In genomic region chr5:125719681-125720676, GRCh38 we compare ENCODE assay signal across 1 cellular context.
A peak's percentile ranks its signal among the peaks of the same experiment; 100 is the strongest.
TF ChIP-seq lines count a peak whose summit lies in the region.

No MANE protein-coding gene starts in this region.

TF ChIP-seq in HepG2, 621 proteins besides CTCF, POLR2A, EP300 and RAD21 (continued from another document and continues in another):
- TF ChIP-seq, protein P1, sequence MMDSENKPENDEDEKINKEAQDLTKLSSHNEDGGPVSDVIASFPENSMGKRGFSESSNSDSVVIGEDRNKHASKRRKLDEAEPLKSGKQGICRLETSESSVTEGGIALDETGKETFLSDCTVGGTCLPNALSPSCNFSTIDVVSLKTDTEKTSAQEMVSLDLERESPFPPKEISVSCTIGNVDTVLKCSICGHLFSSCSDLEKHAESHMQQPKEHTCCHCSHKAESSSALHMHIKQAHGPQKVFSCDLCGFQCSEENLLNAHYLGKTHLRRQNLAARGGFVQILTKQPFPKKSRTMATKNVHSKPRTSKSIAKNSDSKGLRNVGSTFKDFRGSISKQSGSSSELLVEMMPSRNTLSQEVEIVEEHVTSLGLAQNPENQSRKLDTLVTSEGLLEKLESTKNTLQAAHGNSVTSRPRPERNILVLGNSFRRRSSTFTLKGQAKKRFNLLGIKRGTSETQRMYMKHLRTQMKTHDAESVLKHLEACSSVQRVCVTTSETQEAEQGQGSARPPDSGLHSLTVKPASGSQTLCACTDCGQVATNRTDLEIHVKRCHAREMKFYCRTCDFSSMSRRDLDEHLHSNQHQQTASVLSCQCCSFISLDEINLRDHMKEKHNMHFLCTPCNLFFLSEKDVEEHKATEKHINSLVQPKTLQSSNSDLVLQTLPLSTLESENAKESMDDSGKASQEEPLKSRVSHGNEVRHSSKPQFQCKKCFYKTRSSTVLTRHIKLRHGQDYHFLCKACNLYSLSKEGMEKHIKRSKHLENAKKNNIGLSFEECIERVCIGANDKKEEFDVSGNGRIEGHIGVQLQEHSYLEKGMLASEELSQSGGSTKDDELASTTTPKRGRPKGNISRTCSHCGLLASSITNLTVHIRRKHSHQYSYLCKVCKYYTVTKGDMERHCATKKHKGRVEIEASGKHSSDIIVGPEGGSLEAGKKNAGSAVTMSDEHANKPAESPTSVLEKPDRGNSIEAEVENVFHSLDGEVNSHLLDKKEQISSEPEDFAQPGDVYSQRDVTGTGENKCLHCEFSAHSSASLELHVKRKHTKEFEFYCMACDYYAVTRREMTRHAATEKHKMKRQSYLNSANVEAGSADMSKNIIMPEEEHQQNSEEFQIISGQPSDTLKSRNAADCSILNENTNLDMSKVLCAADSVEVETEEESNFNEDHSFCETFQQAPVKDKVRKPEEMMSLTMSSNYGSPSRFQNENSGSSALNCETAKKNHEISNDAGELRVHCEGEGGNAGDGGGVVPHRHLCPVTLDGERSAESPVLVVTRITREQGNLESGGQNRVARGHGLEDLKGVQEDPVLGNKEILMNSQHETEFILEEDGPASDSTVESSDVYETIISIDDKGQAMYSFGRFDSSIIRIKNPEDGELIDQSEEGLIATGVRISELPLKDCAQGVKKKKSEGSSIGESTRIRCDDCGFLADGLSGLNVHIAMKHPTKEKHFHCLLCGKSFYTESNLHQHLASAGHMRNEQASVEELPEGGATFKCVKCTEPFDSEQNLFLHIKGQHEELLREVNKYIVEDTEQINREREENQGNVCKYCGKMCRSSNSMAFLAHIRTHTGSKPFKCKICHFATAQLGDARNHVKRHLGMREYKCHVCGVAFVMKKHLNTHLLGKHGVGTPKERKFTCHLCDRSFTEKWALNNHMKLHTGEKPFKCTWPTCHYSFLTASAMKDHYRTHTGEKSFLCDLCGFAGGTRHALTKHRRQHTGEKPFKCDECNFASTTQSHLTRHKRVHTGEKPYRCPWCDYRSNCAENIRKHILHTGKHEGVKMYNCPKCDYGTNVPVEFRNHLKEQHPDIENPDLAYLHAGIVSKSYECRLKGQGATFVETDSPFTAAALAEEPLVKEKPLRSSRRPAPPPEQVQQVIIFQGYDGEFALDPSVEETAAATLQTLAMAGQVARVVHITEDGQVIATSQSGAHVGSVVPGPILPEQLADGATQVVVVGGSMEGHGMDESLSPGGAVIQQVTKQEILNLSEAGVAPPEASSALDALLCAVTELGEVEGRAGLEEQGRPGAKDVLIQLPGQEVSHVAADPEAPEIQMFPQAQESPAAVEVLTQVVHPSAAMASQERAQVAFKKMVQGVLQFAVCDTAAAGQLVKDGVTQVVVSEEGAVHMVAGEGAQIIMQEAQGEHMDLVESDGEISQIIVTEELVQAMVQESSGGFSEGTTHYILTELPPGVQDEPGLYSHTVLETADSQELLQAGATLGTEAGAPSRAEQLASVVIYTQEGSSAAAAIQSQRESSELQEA (CRISPR knock-in tag; IDR thresholded peaks at IDR 0.05; ENCODE audit: not compliant biosample characterization): no peak
- TF ChIP-seq PITX1 (CRISPR knock-in tag; IDR thresholded peaks at IDR 0.05) (peak; percentile 65; the same call in 1 of the 2 replicates), MIER2 (CRISPR knock-in tag; IDR thresholded peaks at IDR 0.05) (0 out of 2 replicates have a peak, but pooled peaks have one; percentile 28), DR1 (CRISPR knock-in tag; IDR thresholded peaks at IDR 0.05) (no peak), ZNF235 (CRISPR knock-in tag; IDR thresholded peaks at IDR 0.05; ENCODE audit: borderline replicate concordance) (no peak), ONECUT2 (CRISPR knock-in tag; IDR thresholded peaks at IDR 0.05) (peak; percentile 64; the same call in 1 of the 2 replicates), NCOA2 (CRISPR knock-in tag; IDR thresholded peaks at IDR 0.05) (peak; percentile 87), TCF7 (IDR thresholded peaks at IDR 0.05; ENCODE audit: low read depth) (0 out of 2 replicates have a peak, but pooled peaks have one; percentile 36), FOXJ3 (CRISPR knock-in tag; IDR thresholded peaks at IDR 0.05; ENCODE audit: borderline replicate concordance) (peak; percentile 84), SIN3A (IDR thresholded peaks at IDR 0.05; ENCODE audit: borderline replicate concordance, low read depth, low read length) (no peak), ZNF720 (CRISPR knock-in tag; IDR thresholded peaks at IDR 0.05) (no peak), ZNF766 (CRISPR knock-in tag; IDR thresholded peaks at IDR 0.05; ENCODE audit: borderline replicate concordance) (0 out of 2 replicates have a peak, but pooled peaks have one; percentile 48), AHDC1 (CRISPR knock-in tag; IDR thresholded peaks at IDR 0.05; ENCODE audit: borderline replicate concordance) (peak; percentile 93; the same call in 1 of the 2 replicates), ZBTB46 (CRISPR knock-in tag; IDR thresholded peaks at IDR 0.05; ENCODE audit: borderline replicate concordance) (no peak), CEBPB (IDR thresholded peaks at IDR 0.05; ENCODE audit: borderline replicate concordance, low read depth, low read length) (no peak), BRCA1 (CRISPR knock-in tag; IDR thresholded peaks at IDR 0.05) (peak; percentile 70; the same call in 1 of the 2 replicates), JUND (CRISPR knock-in tag; IDR thresholded peaks at IDR 0.05) (no peak), SETDB1 (CRISPR knock-in tag; IDR thresholded peaks at IDR 0.05; ENCODE audit: borderline replicate concordance) (no peak), ELF3 (CRISPR knock-in tag; IDR thresholded peaks at IDR 0.05) (peak; percentile 74; the same call in 1 of the 2 replicates), CHD4 (IDR thresholded peaks at IDR 0.05; ENCODE audit: borderline replicate concordance, low read length) (no peak; the same call in 1 of the 2 replicates), MBNL3 (CRISPR knock-in tag; conservative IDR thresholded peaks at IDR 0.05) (no peak), ZMYM2 (CRISPR knock-in tag; IDR thresholded peaks at IDR 0.05) (no peak), FOSL1 (CRISPR knock-in tag; IDR thresholded peaks at IDR 0.05; ENCODE audit: borderline replicate concordance) (peak; percentile 41; the same call in 1 of the 2 replicates), SP5 (CRISPR knock-in tag; IDR thresholded peaks at IDR 0.05; ENCODE audit: borderline replicate concordance, low read depth) (peak; percentile 36; the same call in 1 of the 2 replicates), CBFB (CRISPR knock-in tag; IDR thresholded peaks at IDR 0.05) (0 out of 2 replicates have a peak, but pooled peaks have one; percentile 38), FOXP1 (IDR thresholded peaks at IDR 0.05) (no peak), FOXP1 (CRISPR knock-in tag; IDR thresholded peaks at IDR 0.05) (peak; percentile 62), ZSCAN30 (CRISPR knock-in tag; IDR thresholded peaks at IDR 0.05) (no peak), KDM6A (CRISPR knock-in tag; IDR thresholded peaks at IDR 0.05; ENCODE audit: low read depth) (peak; percentile 86), HOXA5 (CRISPR knock-in tag; IDR thresholded peaks at IDR 0.05) (peak; percentile 72; the same call in 1 of the 2 replicates), HOXA3 (CRISPR knock-in tag; IDR thresholded peaks at IDR 0.05) (peak; percentile 46; the same call in 1 of the 2 replicates), U2AF2 (IDR thresholded peaks at IDR 0.05; ENCODE audit: low read depth, low read length) (no peak), SATB2 (CRISPR knock-in tag; IDR thresholded peaks at IDR 0.05) (no peak), ZNF24 (IDR thresholded peaks at IDR 0.05) (no peak), ZNF232 (CRISPR knock-in tag; IDR thresholded peaks at IDR 0.05; ENCODE audit: borderline replicate concordance) (no peak; the same call in 1 of the 2 replicates), SRSF4 (IDR thresholded peaks at IDR 0.05; ENCODE audit: low read depth, low read length, poor library complexity, severe bottlenecking) (no peak)
- TF ChIP-seq, protein P2, sequence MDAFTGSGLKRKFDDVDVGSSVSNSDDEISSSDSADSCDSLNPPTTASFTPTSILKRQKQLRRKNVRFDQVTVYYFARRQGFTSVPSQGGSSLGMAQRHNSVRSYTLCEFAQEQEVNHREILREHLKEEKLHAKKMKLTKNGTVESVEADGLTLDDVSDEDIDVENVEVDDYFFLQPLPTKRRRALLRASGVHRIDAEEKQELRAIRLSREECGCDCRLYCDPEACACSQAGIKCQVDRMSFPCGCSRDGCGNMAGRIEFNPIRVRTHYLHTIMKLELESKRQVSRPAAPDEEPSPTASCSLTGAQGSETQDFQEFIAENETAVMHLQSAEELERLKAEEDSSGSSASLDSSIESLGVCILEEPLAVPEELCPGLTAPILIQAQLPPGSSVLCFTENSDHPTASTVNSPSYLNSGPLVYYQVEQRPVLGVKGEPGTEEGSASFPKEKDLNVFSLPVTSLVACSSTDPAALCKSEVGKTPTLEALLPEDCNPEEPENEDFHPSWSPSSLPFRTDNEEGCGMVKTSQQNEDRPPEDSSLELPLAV (CRISPR knock-in tag; conservative IDR thresholded peaks at IDR 0.05; ENCODE audit: low read depth): no peak
- TF ChIP-seq, protein P3, sequence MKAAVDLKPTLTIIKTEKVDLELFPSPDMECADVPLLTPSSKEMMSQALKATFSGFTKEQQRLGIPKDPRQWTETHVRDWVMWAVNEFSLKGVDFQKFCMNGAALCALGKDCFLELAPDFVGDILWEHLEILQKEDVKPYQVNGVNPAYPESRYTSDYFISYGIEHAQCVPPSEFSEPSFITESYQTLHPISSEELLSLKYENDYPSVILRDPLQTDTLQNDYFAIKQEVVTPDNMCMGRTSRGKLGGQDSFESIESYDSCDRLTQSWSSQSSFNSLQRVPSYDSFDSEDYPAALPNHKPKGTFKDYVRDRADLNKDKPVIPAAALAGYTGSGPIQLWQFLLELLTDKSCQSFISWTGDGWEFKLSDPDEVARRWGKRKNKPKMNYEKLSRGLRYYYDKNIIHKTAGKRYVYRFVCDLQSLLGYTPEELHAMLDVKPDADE (CRISPR knock-in tag; IDR thresholded peaks at IDR 0.05): no peak
- TF ChIP-seq, protein P4, sequence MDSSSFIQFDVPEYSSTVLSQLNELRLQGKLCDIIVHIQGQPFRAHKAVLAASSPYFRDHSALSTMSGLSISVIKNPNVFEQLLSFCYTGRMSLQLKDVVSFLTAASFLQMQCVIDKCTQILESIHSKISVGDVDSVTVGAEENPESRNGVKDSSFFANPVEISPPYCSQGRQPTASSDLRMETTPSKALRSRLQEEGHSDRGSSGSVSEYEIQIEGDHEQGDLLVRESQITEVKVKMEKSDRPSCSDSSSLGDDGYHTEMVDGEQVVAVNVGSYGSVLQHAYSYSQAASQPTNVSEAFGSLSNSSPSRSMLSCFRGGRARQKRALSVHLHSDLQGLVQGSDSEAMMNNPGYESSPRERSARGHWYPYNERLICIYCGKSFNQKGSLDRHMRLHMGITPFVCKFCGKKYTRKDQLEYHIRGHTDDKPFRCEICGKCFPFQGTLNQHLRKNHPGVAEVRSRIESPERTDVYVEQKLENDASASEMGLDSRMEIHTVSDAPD (CRISPR knock-in tag; IDR thresholded peaks at IDR 0.05): 0 out of 2 replicates have a peak, but pooled peaks have one; percentile 23
- TF ChIP-seq, protein P5, sequence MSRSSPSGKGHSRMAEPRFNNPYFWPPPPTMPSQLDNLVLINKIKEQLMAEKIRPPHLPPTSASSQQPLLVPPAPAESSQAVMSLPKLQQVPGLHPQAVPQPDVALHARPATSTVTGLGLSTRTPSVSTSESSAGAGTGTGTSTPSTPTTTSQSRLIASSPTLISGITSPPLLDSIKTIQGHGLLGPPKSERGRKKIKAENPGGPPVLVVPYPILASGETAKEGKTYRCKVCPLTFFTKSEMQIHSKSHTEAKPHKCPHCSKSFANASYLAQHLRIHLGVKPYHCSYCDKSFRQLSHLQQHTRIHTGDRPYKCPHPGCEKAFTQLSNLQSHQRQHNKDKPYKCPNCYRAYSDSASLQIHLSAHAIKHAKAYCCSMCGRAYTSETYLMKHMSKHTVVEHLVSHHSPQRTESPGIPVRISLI (CRISPR knock-in tag; IDR thresholded peaks at IDR 0.05; ENCODE audit: borderline replicate concordance): peak; percentile 87
